ENCODE assay signal across 14 cellular contexts in genomic region chrX:46500054-46500453, GRCh38. TPM values are rescaled to one million over a fixed set of nuclear protein-coding genes. Genes with fewer than 3 reads are reported as not detected.
DNase-seq lines count a peak whose midpoint lies in the region; FAIRE-seq and TF ChIP-seq lines count a peak whose summit lies in the region.
"Had no signal": no experiment of that assay in that cellular context is flagged by ENCODE, and none has a peak within 500 bp of the region (broad histone marks: within the 10 kb centered on the region; RNA-seq: fewer than 3 reads in every experiment).

No MANE protein-coding gene starts in this region.

- H3K14ac ChIP-seq in H1 (ENCODE audit: insufficient read length), result no peak overlapping the region

- H3K79me2 ChIP-seq in H1 (ENCODE audit: control insufficient read depth in 1 of 2, insufficient read depth in 2 of 2, low read length in 2 of 2), result no peaks in the 10 kb centered on the region

- H3K79me1 ChIP-seq in H1 (ENCODE audit: low read depth, low read length), result no peaks in the 10 kb centered on the region

- no peak for TF ChIP-seq EP300 in H1 (IDR thresholded peaks at IDR 0.05; ENCODE audit: borderline replicate concordance in 1 of 2, low read depth in 2 of 2, low read length in 2 of 2)

- H3K23ac ChIP-seq in H1 (ENCODE audit: insufficient read length), result no peak overlapping the region

- no peak overlapping the region for H3K4ac ChIP-seq in H1 (replicated peaks; ENCODE audit: insufficient read length, low read depth, low read length)

- H3K18ac ChIP-seq in H1 (ENCODE audit: extremely low read depth, low read length), result no peak overlapping the region

- H3K36me3 ChIP-seq in H1 (ENCODE audit: control insufficient read depth in 2 of 4, insufficient read depth in 4 of 4, low read length in 3 of 4) (peaks cover 0 to 33% (median 11%) of the 10 kb centered on the region in 4 experiments; a peak in 4 of 8 replicates), subcutaneous abdominal adipose tissue (ENCODE audit: control insufficient read depth in 5 of 5, insufficient read depth in 5 of 5, low read length in 5 of 5) (peaks cover 0 to 27% (median 4%) of the 10 kb centered on the region in 5 donors)
- H3K36me3 ChIP-seq: HAP-1 had no signal

- no peak for TF ChIP-seq CTCF in H1 (IDR thresholded peaks at IDR 0.05; ENCODE audit: control extremely low read depth in 1 of 3, insufficient read depth in 1 of 3, low read depth in 1 of 3, low read length in 3 of 3)

- no peak overlapping the region for H2BK15ac ChIP-seq in H1 (ENCODE audit: low read length)

- no peak overlapping the region for H2BK20ac ChIP-seq in H1 (ENCODE audit: low read length)

- H3K27me3 ChIP-seq in H1 (replicated peaks in 1 of 4; ENCODE audit: control insufficient read depth in 3 of 4, extremely low read depth in 1 of 4, insufficient read depth in 3 of 4, low read length in 3 of 4) (no peaks in the 10 kb centered on the region), subcutaneous abdominal adipose tissue (ENCODE audit: control insufficient read depth in 5 of 5, insufficient read depth in 4 of 5, low read length in 5 of 5) (no peaks in the 10 kb centered on the region)

- no peak overlapping the region for H3K4me2 ChIP-seq in H1 (ENCODE audit: insufficient read depth in 1 of 2, low read depth in 2 of 2, low read length in 2 of 2)

- H2AK5ac ChIP-seq in H1 (ENCODE audit: low read depth, low read length), result no peak overlapping the region

- no peaks in the 10 kb centered on the region for H3K23me2 ChIP-seq in H1 (ENCODE audit: low read depth, low read length)

- CTCF ChIA-PET in H1 (lab: Charles Lee; ENCODE audit: partially characterized antibody), result no interaction called here

- H3K9ac ChIP-seq in H1 (replicated peaks in 1 of 4; ENCODE audit: extremely low read depth in 1 of 4, low read depth in 3 of 4, low read length in 3 of 4) (no peak overlapping the region), subcutaneous abdominal adipose tissue (ENCODE audit: low read length in 5 of 5) (no peak overlapping the region)

- no peak overlapping the region for H2BK5ac ChIP-seq in H1 (ENCODE audit: low read depth, low read length)

- no peak overlapping the region for H4K5ac ChIP-seq in H1 (ENCODE audit: insufficient read length, low read depth, low read length)

- H3K27ac ChIP-seq in H1 (ENCODE audit: low read depth, low read length), result no peak overlapping the region
- H3K27ac ChIP-seq in subcutaneous abdominal adipose tissue (ENCODE audit: low read depth, low read length), result no peak overlapping the region
- H3K27ac ChIP-seq: HL-60 had no signal

- no peak overlapping the region for H2AFZ ChIP-seq in H1 (ENCODE audit: low read length)

- 73% methylated on average over 1 of the region's 1 CpG; no CpG with 5 or more reads in 1 of the 2 experiments for WGBS in H1 (ENCODE audit: extremely low coverage in 1 of 2, insufficient coverage in 1 of 2, insufficient read length in 1 of 2, insufficient replicate concordance in 2 of 2, low coverage in 1 of 2, low lambda C conversion rate in 2 of 2, missing lambda C conversion rate in 1 of 2), 2 experiments

- TF ChIP-seq RAD21 in H1 (IDR thresholded peaks at IDR 0.05 in 1 of 2, conservative IDR thresholded peaks at IDR 0.05 in 1 of 2; ENCODE audit: low read depth in 2 of 2, low read length in 2 of 2), result no peak

- H3K4me3 ChIP-seq in H1 (ENCODE audit: extremely low read depth in 1 of 4, insufficient read depth in 2 of 4, low read depth in 3 of 4, low read length in 4 of 4) (no peak overlapping the region), subcutaneous abdominal adipose tissue (ENCODE audit: low read depth in 1 of 5, low read length in 5 of 5) (peak overlapping the region in 4 of 5 donors; percentile 18 to 47 (median 34))
- H3K4me3 ChIP-seq: HAP-1 had no signal

- POLR2A ChIA-PET in H1 (lab: Charles Lee; ENCODE audit: partially characterized antibody), result no interaction called here

- no peak overlapping the region for H3K56ac ChIP-seq in H1 (replicated peaks; ENCODE audit: insufficient read length, low read depth, low read length)

- in situ Hi-C loops in Caki2 (cut with HindIII; ENCODE audit: low pct_unique_long_range_greater_than_20kb, low sequenced_read_pairs), result no loop called here
- in situ Hi-C loops in KBM-7 (cut with MboI; ENCODE audit: low pct_unique_long_range_greater_than_20kb, low sequenced_read_pairs), result no loop called here

- no peak overlapping the region for H2BK12ac ChIP-seq in H1 (ENCODE audit: low read depth, low read length)

- no peaks in the 10 kb centered on the region for H3K4me1 ChIP-seq in H1 (replicated peaks in 1 of 4; ENCODE audit: control insufficient read depth in 3 of 4, insufficient read depth in 4 of 4, low read length in 3 of 4)
- H3K4me1 ChIP-seq in subcutaneous abdominal adipose tissue (ENCODE audit: control insufficient read depth in 5 of 5, insufficient read depth in 5 of 5, low read length in 5 of 5), result peaks cover 0 to 5% (median 0%) of the 10 kb centered on the region in 5 donors
- H3K4me1 ChIP-seq: HAP-1 had no signal

- H4K8ac ChIP-seq in H1 (ENCODE audit: extremely low read depth, insufficient read depth, low read length), result no peak overlapping the region

- H2BK120ac ChIP-seq in H1 (replicated peaks; ENCODE audit: low read depth, low read length), result no peak overlapping the region

- no peaks in the 10 kb centered on the region for H4K20me1 ChIP-seq in H1 (replicated peaks in 1 of 2; ENCODE audit: control insufficient read depth in 1 of 2, insufficient read depth in 2 of 2, low read length in 2 of 2)

- FAIRE-seq in H1 (lab: Jason Lieb, UNC), result no peak

- peaks cover 20% of the 10 kb centered on the region in 2 experiments for H3K9me3 ChIP-seq in H1 (ENCODE audit: insufficient read depth in 2 of 2, low read depth in 1 of 2, low read length in 1 of 2)
- H3K9me3 ChIP-seq in subcutaneous abdominal adipose tissue (ENCODE audit: control insufficient read depth in 5 of 5, low read length in 5 of 5), result peaks cover 26 to 57% (median 43%) of the 10 kb centered on the region in 5 donors

- DNase-seq in Caki2 (ENCODE audit: low read depth) (peak; percentile 6), KBM-7 (peak; percentile 18), H1 (ENCODE audit: low read depth in 1 of 2, low spot score in 2 of 2) (no peak), NK-92 (lab: John Stamatoyannopoulos, UW; ENCODE audit: unreplicated experiment) (no peak)
- DNase-seq in activated CD4-positive, alpha-beta T cell treated with anti-CD3 and anti-CD28 coated beads for 1 hour, result no peak
- no peak for DNase-seq in stimulated activated CD4-positive, alpha-beta T cell treated with anti-CD3 and anti-CD28 coated beads, Interleukin-4, amount 100 ng/mL, for 4 hours
- DNase-seq: CD4-positive, alpha-beta memory T cell; NCI-H1417 treated with DMSO at 0.1 percent for 48 hours; NCI-H2029; NCI-H2171; NCI-H446 treated with DMSO at 0.1 percent for 48 hours had no signal

- TF ChIP-seq POLR2A in H1 (IDR thresholded peaks at IDR 0.05; ENCODE audit: control extremely low read depth in 1 of 2, low read depth in 2 of 2, low read length in 2 of 2), result no peak

- no peak overlapping the region for H4K91ac ChIP-seq in H1 (replicated peaks; ENCODE audit: insufficient read length, low read length)

TF ChIP-seq in H1, 55 proteins besides CTCF, POLR2A, EP300 and RAD21:
- TF ChIP-seq ZNF274 (IDR thresholded peaks at IDR 0.05; ENCODE audit: borderline replicate concordance, extremely low read depth, low read length), result peak; percentile 70
- TF ChIP-seq TAF7 (optimal IDR thresholded peaks at IDR 0.05; ENCODE audit: borderline replicate concordance, low read depth, low read length), result no peak

RNA-seq across cellular contexts. Expression of gene ZNF674, which starts 45.2 kb away (rescaled TPM):
- total RNA-seq in Caki2 (2014; rRNA removed; shearing (Covaris generic); ENCODE audit: low replicate concordance), result 1.2 and 2.4 TPM in 2 replicates
- total RNA-seq in H1 (2021; fragmentation: NEBNext Ultra II Directional; extraction: Animal tissue kit (Norgen Biotek cat#: 25700)), result 6.1 and 7.4 TPM in 2 replicates
- polyA plus RNA-seq in H1 (2011; rRNA removed), result 2.0 and 2.4 TPM in 2 replicates
- 2.6 TPM for polyA plus RNA-seq in H1 (2011; cell fraction: cytosol; rRNA removed)
- 6.5 TPM for polyA plus RNA-seq in H1 (2011; cell fraction: nucleus; rRNA removed)
- polyA plus RNA-seq in H1 (2012, experiment 1 of 2), result 2.7 to 5.5 TPM (median 3.8 TPM) in 4 replicates
- polyA plus RNA-seq in H1 (2012, experiment 2 of 2), result 0.35 TPM
- polyA plus RNA-seq in H1 (2013, experiment 1 of 2), result 2.4 TPM
- polyA plus RNA-seq in H1 (2013, experiment 2 of 2), result 2.6 TPM
- polyA minus RNA-seq in H1 (2011; rRNA and poly(A)+ RNA removed), result 20.6 and 24.3 TPM in 2 replicates
- polyA minus RNA-seq in H1 (2011; cell fraction: cytosol; rRNA and poly(A)+ RNA removed), result 4.2 TPM
- 34.8 TPM for polyA minus RNA-seq in H1 (2011; cell fraction: nucleus; rRNA and poly(A)+ RNA removed)

Comparison
In these comparisons a context has a peak if more than half of its experiments do, and no peak if none do; other contexts are left out.
1. DNase-seq: peak in Caki2 (single experiment) and KBM-7 (single experiment); none in H1 (0 of 2), activated CD4-positive, alpha-beta T cell treated with anti-CD3 and anti-CD28 coated beads for 1 hour (single experiment), NK-92 (single experiment) and stimulated activated CD4-positive, alpha-beta T cell treated with anti-CD3 and anti-CD28 coated beads, Interleukin-4, amount 100 ng/mL, for 4 hours (0 of 2).
2. H3K4me3 ChIP-seq: peak in subcutaneous abdominal adipose tissue (4 of 5); none in H1 (0 of 4).